ENCODE assay signal across 18 cellular contexts in genomic region chr6:168288781-168289570, GRCh38. TPM values are rescaled to one million over a fixed set of nuclear protein-coding genes. Genes with fewer than 3 reads are reported as not detected.
DNase-seq lines count a peak whose midpoint lies in the region; ATAC-seq, FAIRE-seq and TF ChIP-seq lines count a peak whose summit lies in the region.
"Had no signal": no experiment of that assay in that cellular context is flagged by ENCODE, and none has a peak within 500 bp of the region (broad histone marks: within the 10 kb centered on the region; RNA-seq: fewer than 3 reads in every experiment).

No MANE protein-coding gene starts in this region.

- H3K4me2 ChIP-seq in SK-N-SH: no peak overlapping the region
- H3K4me2 ChIP-seq: BLaER1 treated with 17β-estradiol and CSF1 and Interleukin-3, amounts not matched to agents 10 nM and 100 nM had no signal

- DNase-seq in cardiac septum (ENCODE audit: low spot score): peak; percentile 15
- DNase-seq in heart left ventricle: no peak
- DNase-seq in mesenteric fat pad (ENCODE audit: low spot score): peak; percentile 43
- DNase-seq in T1000 (lab: John Stamatoyannopoulos, UW): no peak
- no peak for DNase-seq in HUDEP-2 (lab: John Stamatoyannopoulos, UW; ENCODE audit: unreplicated experiment in 76 of 76)
- no peak for DNase-seq in GM10266 (ENCODE audit: extremely low spot score)
- no peak for DNase-seq in SK-N-SH
- DNase-seq: 8988T; CD4-positive, CD25-positive, alpha-beta regulatory T cell; DMS 273 treated with DMSO at 0.1 percent for 48 hours; GOT3; H9 had no signal

- TF ChIP-seq POLR2A in heart left ventricle (IDR thresholded peaks at IDR 0.05): no peak

- WGBS in heart left ventricle, 4 donors: 90 to 94% (median 93%) methylated on average over 22 to 27 of the region's 27 CpGs
- 66% methylated on average over 25 of the region's 27 CpGs for WGBS in SK-N-SH (ENCODE audit: low lambda C conversion rate)

- no peak overlapping the region for H2AFZ ChIP-seq in SK-N-SH (ENCODE audit: low read depth)

- no peaks in the 10 kb centered on the region for H4K20me1 ChIP-seq in SK-N-SH (ENCODE audit: insufficient read depth)
- H4K20me1 ChIP-seq: BLaER1 treated with 17β-estradiol and CSF1 and Interleukin-3, amounts not matched to agents 10 nM and 100 nM had no signal

- intact Hi-C loops in cardiac septum (cut with DNase I) (no loop called here), heart left ventricle (cut with DNase I) (no loop called here)

- TF ChIP-seq CTCF in heart left ventricle (IDR thresholded peaks at IDR 0.05): no peak
- TF ChIP-seq CTCF in GM10266 (IDR thresholded peaks at IDR 0.05; ENCODE audit: control insufficient read depth, insufficient read depth, low read depth, missing control alignments): no peak
- no peak for TF ChIP-seq CTCF in SK-N-SH (IDR thresholded peaks at IDR 0.05)

- H3K36me3 ChIP-seq in heart left ventricle (no peaks in the 10 kb centered on the region), SK-N-SH (replicated peaks in 1 of 2; ENCODE audit: control insufficient read depth in 1 of 2, insufficient read depth in 2 of 2, low read length in 1 of 2) (no peaks in the 10 kb centered on the region)
- H3K36me3 ChIP-seq: BLaER1 treated with 17β-estradiol and CSF1 and Interleukin-3, amounts not matched to agents 10 nM and 100 nM had no signal

- H3K79me2 ChIP-seq in SK-N-SH (ENCODE audit: insufficient read depth): no peaks in the 10 kb centered on the region

- no peak for ATAC-seq in heart left ventricle
- ATAC-seq: GM12878 had no signal

- H3K27me3 ChIP-seq in heart left ventricle: peaks cover 0 to 26% (median 0%) of the 10 kb centered on the region in 9 donors
- no peaks in the 10 kb centered on the region for H3K27me3 ChIP-seq in SK-N-SH (ENCODE audit: insufficient read depth)

- H3F3A ChIP-seq in SK-N-SH (replicated peaks; ENCODE audit: insufficient read depth): no peaks in the 10 kb centered on the region

- no peaks in the 10 kb centered on the region for H3K9me3 ChIP-seq in heart left ventricle
- H3K9me3 ChIP-seq in SK-N-SH: no peaks in the 10 kb centered on the region

- CTCF ChIA-PET in SK-N-SH (lab: Yijun Ruan, JAX): no interaction called here

- no peak overlapping the region for H3K27ac ChIP-seq in heart left ventricle
- H3K27ac ChIP-seq in SK-N-SH (ENCODE audit: low read depth in 2 of 2, low read length in 1 of 2): no peak overlapping the region
- H3K27ac ChIP-seq: BLaER1 treated with 17β-estradiol and CSF1 and Interleukin-3, amounts not matched to agents 10 nM and 100 nM had no signal

- peak; percentile 15 for FAIRE-seq in endometrium (lab: Jason Lieb, UNC)
- FAIRE-seq: GM12878, GM18507 had no signal

- TF ChIP-seq RAD21 in SK-N-SH (IDR thresholded peaks at IDR 0.05; ENCODE audit: low read length): no peak

- no peak for TF ChIP-seq EP300 in SK-N-SH (IDR thresholded peaks at IDR 0.05; ENCODE audit: borderline replicate concordance in 1 of 2, low read depth in 1 of 2, low read length in 1 of 2)

- H3K4me1 ChIP-seq in heart left ventricle (no peaks in the 10 kb centered on the region), SK-N-SH (ENCODE audit: control insufficient read depth in 1 of 2, insufficient read depth in 2 of 2, low read depth in 1 of 2, low read length in 1 of 2) (peaks cover 0 to 9% of the 10 kb centered on the region in 2 experiments; a peak in 2 of 4 replicates)

- H3K9me2 ChIP-seq in SK-N-SH: no peaks in the 10 kb centered on the region

- POLR2A ChIA-PET in SK-N-SH (lab: Yijun Ruan, JAX): no interaction called here

- H3K4me3 ChIP-seq in heart left ventricle (no peak overlapping the region), SK-N-SH (ENCODE audit: low read depth in 2 of 2, low read length in 1 of 2) (no peak overlapping the region)
- H3K4me3 ChIP-seq: BLaER1 treated with 17β-estradiol and CSF1 and Interleukin-3, amounts not matched to agents 10 nM and 100 nM; GM12878 had no signal

- H3K9ac ChIP-seq in SK-N-SH: no peak overlapping the region
- H3K9ac ChIP-seq: BLaER1 treated with 17β-estradiol and CSF1 and Interleukin-3, amounts not matched to agents 10 nM and 100 nM had no signal

TF ChIP-seq in SK-N-SH, 30 proteins besides CTCF, POLR2A, EP300 and RAD21:
- no peak for TF ChIP-seq JUND (IDR thresholded peaks at IDR 0.05)
- no peak for TF ChIP-seq MEF2A (IDR thresholded peaks at IDR 0.05; ENCODE audit: borderline replicate concordance, low read depth)
- TF ChIP-seq SIN3A (IDR thresholded peaks at IDR 0.05; ENCODE audit: borderline replicate concordance, low read depth, low read length): no peak
- TF ChIP-seq FOXJ3 (CRISPR knock-in tag; IDR thresholded peaks at IDR 0.05): no peak
- no peak for TF ChIP-seq ELF1 (IDR thresholded peaks at IDR 0.05)
- no peak for TF ChIP-seq TCF12 (IDR thresholded peaks at IDR 0.05)
- no peak for TF ChIP-seq MXI1 (IDR thresholded peaks at IDR 0.05; ENCODE audit: low read depth, low read length)
- TF ChIP-seq USF1 (IDR thresholded peaks at IDR 0.05; ENCODE audit: borderline replicate concordance, low read depth): no peak
- TF ChIP-seq TEAD4 (IDR thresholded peaks at IDR 0.05; ENCODE audit: borderline replicate concordance, insufficient read depth): no peak
- no peak for TF ChIP-seq PBX3 (IDR thresholded peaks at IDR 0.05)
- TF ChIP-seq GABPA (IDR thresholded peaks at IDR 0.05; ENCODE audit: low read depth): no peak
- no peak for TF ChIP-seq FOXM1 (IDR thresholded peaks at IDR 0.05; ENCODE audit: low read depth)

RNA-seq across cellular contexts. Expression of gene DACT2, which starts 30.6 kb away (rescaled TPM):
- total RNA-seq in cardiac septum (0.48 TPM), heart left ventricle (1 to 10 TPM in 4 of 9 donors, under 1 TPM in 5; 0.14 to 3.8 (median 0.94) TPM), mesenteric fat pad (0.48 TPM)
- polyA plus RNA-seq in heart left ventricle (under 1 TPM; 0.19 to 0.30 TPM), SK-N-SH (2012; rRNA removed) (not detected in 2 replicates)
- polyA plus RNA-seq in SK-N-SH (2012; cell fraction: cytosol; rRNA removed): not detected in 2 replicates
- polyA plus RNA-seq in SK-N-SH (2012; cell fraction: nucleus; rRNA removed): not detected in 2 replicates
- total RNA-seq: CD4-positive, CD25-positive, alpha-beta regulatory T cell; Daoy; GM12878; HT1080 had no signal
- polyA plus RNA-seq: CD4-positive, CD25-positive, alpha-beta regulatory T cell; GM12878 had no signal

Comparison
In these comparisons a context has a peak if more than half of its experiments do, and no peak if none do; other contexts are left out.
1. DNase-seq: peak in cardiac septum (single experiment) and mesenteric fat pad (single experiment); none in heart left ventricle (0 of 5), T1000 (single experiment), HUDEP-2 (0 of 76), GM10266 (single experiment) and SK-N-SH (single experiment).